In genomic region chr11:18000760-18001159, GRCh38 we compare ENCODE assay signal across 1 cellular context.
TF ChIP-seq lines count a peak whose summit lies in the region.

No MANE protein-coding gene starts in this region.

TF ChIP-seq in HepG2, 621 proteins besides CTCF, POLR2A, EP300 and RAD21 (continues in another document):
- no peak for TF ChIP-seq ZBTB2 (CRISPR knock-in tag; IDR thresholded peaks at IDR 0.05; ENCODE audit: low read depth)
- TF ChIP-seq MLX (CRISPR knock-in tag; IDR thresholded peaks at IDR 0.05) = peak; percentile 75
- peak; percentile 33 for TF ChIP-seq TEAD3 (CRISPR knock-in tag; optimal IDR thresholded peaks at IDR 0.05; ENCODE audit: borderline replicate concordance)
- TF ChIP-seq NR1H2 (CRISPR knock-in tag; IDR thresholded peaks at IDR 0.05; ENCODE audit: borderline replicate concordance, low read depth) = no peak
- TF ChIP-seq PTBP1 (IDR thresholded peaks at IDR 0.05; ENCODE audit: low read depth, low read length, poor library complexity, severe bottlenecking) = no peak
- TF ChIP-seq ZEB1 (IDR thresholded peaks at IDR 0.05; ENCODE audit: insufficient replicate concordance, low read depth) = no peak
- no peak for TF ChIP-seq ZNF616 (CRISPR knock-in tag; IDR thresholded peaks at IDR 0.05; ENCODE audit: low read depth)
- TF ChIP-seq ZBTB39 (CRISPR knock-in tag; IDR thresholded peaks at IDR 0.05) = no peak
- TF ChIP-seq ZNF605 (CRISPR knock-in tag; IDR thresholded peaks at IDR 0.05) = peak; percentile 79
- TF ChIP-seq DMTF1 (CRISPR knock-in tag; IDR thresholded peaks at IDR 0.05) = no peak
- no peak for TF ChIP-seq ARHGAP35 (CRISPR knock-in tag; IDR thresholded peaks at IDR 0.05; ENCODE audit: borderline replicate concordance)
- TF ChIP-seq ZBTB34 (CRISPR knock-in tag; IDR thresholded peaks at IDR 0.05) = peak; percentile 90
- peak; percentile 81; the same call in 1 of the 2 replicates for TF ChIP-seq ZNF614 (CRISPR knock-in tag; IDR thresholded peaks at IDR 0.05; ENCODE audit: borderline replicate concordance)
- peak; percentile 71 for TF ChIP-seq FOXK2 (IDR thresholded peaks at IDR 0.05)
- TF ChIP-seq ZKSCAN5 (CRISPR knock-in tag; IDR thresholded peaks at IDR 0.05) = no peak
- no peak for TF ChIP-seq SMC3 (IDR thresholded peaks at IDR 0.05; ENCODE audit: low read length)
- no peak for TF ChIP-seq ZNF576 (CRISPR knock-in tag; IDR thresholded peaks at IDR 0.05)
- TF ChIP-seq ZNF615 (CRISPR knock-in tag; IDR thresholded peaks at IDR 0.05; ENCODE audit: borderline replicate concordance) = no peak
- TF ChIP-seq ELF1 (CRISPR knock-in tag; IDR thresholded peaks at IDR 0.05) = no peak
- no peak for TF ChIP-seq ZIK1 (CRISPR knock-in tag; IDR thresholded peaks at IDR 0.05; ENCODE audit: borderline replicate concordance, low read depth)
- no peak for TF ChIP-seq RARG (CRISPR knock-in tag; IDR thresholded peaks at IDR 0.05; ENCODE audit: low read depth)
- no peak for TF ChIP-seq ZSCAN31 (CRISPR knock-in tag; IDR thresholded peaks at IDR 0.05; ENCODE audit: low read depth)
- no peak for TF ChIP-seq HNRNPL (IDR thresholded peaks at IDR 0.05; ENCODE audit: low read depth, low read length)
- TF ChIP-seq TGIF2 (CRISPR knock-in tag; IDR thresholded peaks at IDR 0.05) = peak; percentile 87
- no peak for TF ChIP-seq ZSCAN30 (CRISPR knock-in tag; IDR thresholded peaks at IDR 0.05)
- no peak for TF ChIP-seq ZBTB25 (CRISPR knock-in tag; IDR thresholded peaks at IDR 0.05)
- TF ChIP-seq REXO4 (CRISPR knock-in tag; IDR thresholded peaks at IDR 0.05; ENCODE audit: borderline replicate concordance) = no peak
- no peak for TF ChIP-seq PCBP1 (IDR thresholded peaks at IDR 0.05; ENCODE audit: borderline replicate concordance, low read depth, low read length)
- TF ChIP-seq PAF1 (CRISPR knock-in tag; IDR thresholded peaks at IDR 0.05) = no peak
- peak; percentile 88 for TF ChIP-seq POGZ (CRISPR knock-in tag; IDR thresholded peaks at IDR 0.05)
- TF ChIP-seq RBFOX2 (IDR thresholded peaks at IDR 0.05; ENCODE audit: low read depth, low read length) = no peak
- no peak for TF ChIP-seq FOSL1 (CRISPR knock-in tag; IDR thresholded peaks at IDR 0.05; ENCODE audit: borderline replicate concordance)
- no peak for TF ChIP-seq ONECUT2 (CRISPR knock-in tag; IDR thresholded peaks at IDR 0.05)
- TF ChIP-seq ZNF569 (CRISPR knock-in tag; IDR thresholded peaks at IDR 0.05; ENCODE audit: borderline replicate concordance) = no peak
- no peak for TF ChIP-seq U2AF2 (IDR thresholded peaks at IDR 0.05; ENCODE audit: low read depth, low read length)
- TF ChIP-seq RXRA (CRISPR knock-in tag; IDR thresholded peaks at IDR 0.05) = no peak; the same call in 1 of the 2 replicates
- no peak for TF ChIP-seq ZNF253 (CRISPR knock-in tag; IDR thresholded peaks at IDR 0.05; ENCODE audit: borderline replicate concordance)
- TF ChIP-seq STAT6 (CRISPR knock-in tag; IDR thresholded peaks at IDR 0.05; ENCODE audit: borderline replicate concordance) = 0 out of 2 replicates have a peak, but pooled peaks have one; percentile 83
- TF ChIP-seq ZFP91 (CRISPR knock-in tag; IDR thresholded peaks at IDR 0.05; ENCODE audit: borderline replicate concordance) = no peak
- no peak for TF ChIP-seq EEA1 (CRISPR knock-in tag; IDR thresholded peaks at IDR 0.05; ENCODE audit: borderline replicate concordance)
- no peak for TF ChIP-seq GTF2F1 (IDR thresholded peaks at IDR 0.05; ENCODE audit: low read length)
- no peak for TF ChIP-seq SIX4 (CRISPR knock-in tag; IDR thresholded peaks at IDR 0.05)
- no peak for TF ChIP-seq PBX2 (CRISPR knock-in tag; IDR thresholded peaks at IDR 0.05)
- no peak for TF ChIP-seq ZNF367 (CRISPR knock-in tag; IDR thresholded peaks at IDR 0.05; ENCODE audit: borderline replicate concordance)
- no peak for TF ChIP-seq TERF1 (CRISPR knock-in tag; IDR thresholded peaks at IDR 0.05)
- TF ChIP-seq FIP1L1 (IDR thresholded peaks at IDR 0.05; ENCODE audit: borderline replicate concordance, insufficient read depth, low read depth, low read length) = no peak
- no peak for TF ChIP-seq LCORL (IDR thresholded peaks at IDR 0.05)
- no peak for TF ChIP-seq LCORL (CRISPR knock-in tag; IDR thresholded peaks at IDR 0.05)
- TF ChIP-seq ZFP37 (CRISPR knock-in tag; IDR thresholded peaks at IDR 0.05; ENCODE audit: borderline replicate concordance) = no peak
- no peak for TF ChIP-seq ZNF839 (CRISPR knock-in tag; IDR thresholded peaks at IDR 0.05; ENCODE audit: borderline replicate concordance)
- TF ChIP-seq TFDP2 (CRISPR knock-in tag; IDR thresholded peaks at IDR 0.05) = no peak
- TF ChIP-seq NFKBIZ (CRISPR knock-in tag; IDR thresholded peaks at IDR 0.05) = no peak
